In genomic region chr21:38735807-38736206, GRCh38 we compare ENCODE assay signal across 1 cellular context.
TF ChIP-seq lines count a peak whose summit lies in the region.

No MANE protein-coding gene starts in this region.

TF ChIP-seq in H1, 55 proteins besides CTCF, POLR2A, EP300 and RAD21 (continued from another document):
- TF ChIP-seq CHD7 (IDR thresholded peaks at IDR 0.05; ENCODE audit: insufficient replicate concordance, low read length) (no peak), FOSL1 (IDR thresholded peaks at IDR 0.05; ENCODE audit: insufficient read depth, low read depth, low read length) (no peak), YY1 (IDR thresholded peaks at IDR 0.05; ENCODE audit: low read depth, low read length) (no peak)
